12 cellular contexts compared by ENCODE assay signal in genomic region chr11:118214210-118214914, GRCh38. TPM values are rescaled to one million over a fixed set of nuclear protein-coding genes. Genes with fewer than 3 reads are reported as not detected.
DNase-seq lines count a peak whose midpoint lies in the region; ATAC-seq and TF ChIP-seq lines count a peak whose summit lies in the region.
"Had no signal": no experiment of that assay in that cellular context is flagged by ENCODE, and none has a peak within 500 bp of the region (broad histone marks: within the 10 kb centered on the region; RNA-seq: fewer than 3 reads in every experiment).

No MANE protein-coding gene starts in this region.

- H3K4me3 Mint-ChIP-seq in CD8-positive, alpha-beta memory T cell, result peak overlapping the region; percentile 57 to 94 (median 88)
- H3K4me3 Mint-ChIP-seq in WTC11, result no peak overlapping the region
- H3K4me3 Mint-ChIP-seq in endothelial cell (ENCODE audit: unreplicated experiment), result no peak overlapping the region

- peaks cover 0 to 1% of the 10 kb centered on the region in 2 donors for H3K27me3 Mint-ChIP-seq in CD8-positive, alpha-beta memory T cell
- H3K27me3 Mint-ChIP-seq in WTC11 (ENCODE audit: low read depth) (peaks cover 3% of the 10 kb centered on the region), endothelial cell (ENCODE audit: unreplicated experiment) (peaks cover 4% of the 10 kb centered on the region)

- H3K9me3 Mint-ChIP-seq in CD8-positive, alpha-beta memory T cell, result no peaks in the 10 kb centered on the region
- H3K9me3 Mint-ChIP-seq in WTC11, result peaks cover 4% of the 10 kb centered on the region; the same call in 1 of the 2 replicates
- H3K9me3 Mint-ChIP-seq in endothelial cell (ENCODE audit: unreplicated experiment), result no peaks in the 10 kb centered on the region

- peaks cover 15 to 67% (median 31%) of the 10 kb centered on the region in 3 donors for H3K36me3 Mint-ChIP-seq in CD8-positive, alpha-beta memory T cell
- H3K36me3 Mint-ChIP-seq in WTC11, result no peaks in the 10 kb centered on the region
- H3K36me3 Mint-ChIP-seq in endothelial cell (ENCODE audit: low read depth, unreplicated experiment), result no peaks in the 10 kb centered on the region

- no peak overlapping the region for H3K4me2 ChIP-seq in PC-3 (ENCODE audit: low read length)

- intact Hi-C loops in lower lobe of right lung (cut with DNase I) (no loop called here), PC-3 (cut with micrococcal nuclease) (no loop called here)

- no peaks in the 10 kb centered on the region for H3K79me2 ChIP-seq in PC-3 (ENCODE audit: low read length)

- peaks cover 18% of the 10 kb centered on the region for H3K36me3 ChIP-seq in CD8-positive, alpha-beta memory T cell (ENCODE audit: insufficient read depth, low read length)
- no peaks in the 10 kb centered on the region for H3K36me3 ChIP-seq in lower lobe of right lung
- H3K36me3 ChIP-seq in PC-3 (ENCODE audit: low read depth, low read length), result no peaks in the 10 kb centered on the region

- H3K4me1 ChIP-seq in CD8-positive, alpha-beta memory T cell (ENCODE audit: insufficient read depth, low read length), result peaks cover 73% of the 10 kb centered on the region
- H3K4me1 ChIP-seq in lower lobe of right lung (peaks cover 49% of the 10 kb centered on the region), PC-3 (ENCODE audit: insufficient read depth, low read length) (peaks cover 9% of the 10 kb centered on the region; the same call in 1 of the 2 replicates)

- no peak overlapping the region for H3K9ac ChIP-seq in PC-3 (ENCODE audit: low read length)

- H3K4me3 ChIP-seq in CD8-positive, alpha-beta memory T cell (ENCODE audit: low read length), result no peak overlapping the region
- no peak overlapping the region for H3K4me3 ChIP-seq in lower lobe of right lung
- no peak overlapping the region for H3K4me3 ChIP-seq in PC-3 (ENCODE audit: low read length)

- CTCF ChIA-PET in CD8-positive, alpha-beta memory T cell (lab: Charles Lee), result interaction anchor here (0.8 to 7.9 kb wide), 9 partner anchors 9 to 81 kb away, joined by 3 to 46 read pairs (median 5); partner anchors contain the start of gene JAML
- CTCF ChIA-PET in WTC11 (lab: Charles Lee), result interaction anchor here (0.9 to 5.8 kb wide), 3 partner anchors 16 to 81 kb away, joined by 3 to 44 read pairs (median 5); no protein-coding TSS in a partner anchor
- CTCF ChIA-PET in PC-3 (lab: Charles Lee), result interaction anchor here (0.7 kb wide), 1 partner anchor 65 kb away, joined by 3 read pairs; no protein-coding TSS in a partner anchor

- H3F3A ChIP-seq in PC-3 (ENCODE audit: low read length, unreplicated experiment), result no peaks in the 10 kb centered on the region

- H3K4me1 Mint-ChIP-seq in CD8-positive, alpha-beta memory T cell, result peaks cover 6 to 92% (median 72%) of the 10 kb centered on the region in 3 donors
- H3K4me1 Mint-ChIP-seq in WTC11 (peaks cover 48% of the 10 kb centered on the region), endothelial cell (ENCODE audit: unreplicated experiment) (peaks cover 37% of the 10 kb centered on the region)

- H3K27ac ChIP-seq in CD8-positive, alpha-beta memory T cell (ENCODE audit: low read depth, low read length), result no peak overlapping the region
- H3K27ac ChIP-seq in lower lobe of right lung (peak overlapping the region; percentile 51), PC-3 (ENCODE audit: low read length) (no peak overlapping the region)

- H3K27ac Mint-ChIP-seq in CD8-positive, alpha-beta memory T cell, result peak overlapping the region in 7 of 8 donors; percentile 76 to 98 (median 95)
- H3K27ac Mint-ChIP-seq in WTC11 (0 out of 2 replicates have a peak overlapping the region, but pooled peaks have one; percentile 28), endothelial cell (ENCODE audit: unreplicated experiment) (no peak overlapping the region)

- no peaks in the 10 kb centered on the region for H4K20me1 ChIP-seq in PC-3 (ENCODE audit: low read length)

- no TSS peak for BruUV-seq in PC-3 (replicated peaks; lab: Mats Ljungman, UMichigan)

- no peaks in the 10 kb centered on the region for H3K9me3 ChIP-seq in CD8-positive, alpha-beta memory T cell (ENCODE audit: low read length)
- H3K9me3 ChIP-seq in lower lobe of right lung, result no peaks in the 10 kb centered on the region
- no peaks in the 10 kb centered on the region for H3K9me3 ChIP-seq in PC-3 (ENCODE audit: low read length)

- no peaks in the 10 kb centered on the region for H3K27me3 ChIP-seq in CD8-positive, alpha-beta memory T cell (ENCODE audit: insufficient read depth, low read length, poor library complexity, severe bottlenecking)
- H3K27me3 ChIP-seq in lower lobe of right lung (ENCODE audit: low read depth) (no peaks in the 10 kb centered on the region), PC-3 (ENCODE audit: low read length) (no peaks in the 10 kb centered on the region)

- no peaks in the 10 kb centered on the region for H3K9me2 ChIP-seq in PC-3 (replicated peaks; ENCODE audit: low read length)

- TF ChIP-seq CTCF in WTC11 (IDR thresholded peaks at IDR 0.05) (no peak), lower lobe of right lung (IDR thresholded peaks at IDR 0.05) (no peak), PC-3 (conservative IDR thresholded peaks at IDR 0.05; ENCODE audit: low read depth, low read length) (no peak), endothelial cell (IDR thresholded peaks at IDR 0.05; ENCODE audit: unreplicated experiment) (no peak)

- peak; percentile 42 for ATAC-seq in HG03175 (IDR thresholded peaks at IDR 0.05; ENCODE audit: unreplicated experiment)
- ATAC-seq in WTC11, result no peak
- peak; percentile 60 to 71 for ATAC-seq in lower lobe of right lung
- no peak for ATAC-seq in PC-3

- no peak overlapping the region; the same call in 1 of the 2 replicates for H2AFZ ChIP-seq in PC-3 (ENCODE audit: low read length)

- DNase-seq in CD8-positive, alpha-beta memory T cell, result no peak
- DNase-seq in WTC11 (ENCODE audit: low spot score) (no peak), lower lobe of right lung (peak; percentile 67), PC-3 (no peak), NCI-H2196 (lab: John Stamatoyannopoulos, UW; ENCODE audit: unreplicated experiment) (no peak), endothelial cell (ENCODE audit: low spot score) (no peak), amniotic stem cell (lab: John Stamatoyannopoulos, UW) (no peak)
- DNase-seq: activated CD4-positive, alpha-beta T cell treated with anti-CD3 and anti-CD28 coated beads, Interleukin-2, amount 50 U/mL, for 48 hours; DND-41 had no signal

- POLR2A ChIA-PET in CD8-positive, alpha-beta memory T cell (lab: Charles Lee), result interaction anchor here (0.8 to 1.7 kb wide), 3 partner anchors 10 to 37 kb away, joined by 3 to 5 read pairs (median 3); partner anchors contain the start of gene JAML
- POLR2A ChIA-PET in WTC11 (lab: Charles Lee), result no interaction called here
- POLR2A ChIA-PET in PC-3 (lab: Charles Lee; ENCODE audit: unreplicated experiment), result interaction anchor here (0.6 kb wide), 1 partner anchor 33 kb away, joined by 3 read pairs; no protein-coding TSS in a partner anchor

TF ChIP-seq in WTC11, 78 proteins besides CTCF, POLR2A, EP300 and RAD21:
- TF ChIP-seq TP53 (CRISPR knock-in tag; IDR thresholded peaks at IDR 0.05) (no peak), ZNF317 (CRISPR knock-in tag; IDR thresholded peaks at IDR 0.05; ENCODE audit: borderline replicate concordance, low read depth) (no peak), CREB1 (CRISPR knock-in tag; IDR thresholded peaks at IDR 0.05) (no peak), ATF1 (CRISPR knock-in tag; IDR thresholded peaks at IDR 0.05) (no peak), MAX (CRISPR knock-in tag; IDR thresholded peaks at IDR 0.05) (no peak), ZNF423 (CRISPR knock-in tag; IDR thresholded peaks at IDR 0.05) (no peak), ERG (CRISPR knock-in tag; IDR thresholded peaks at IDR 0.05) (no peak)

RNA-seq across cellular contexts. Expression of gene JAML, which starts 10.4 kb away (rescaled TPM):
- 100 to 1,000 TPM; 363 to 387 TPM for total RNA-seq in CD8-positive, alpha-beta memory T cell
- polyA plus RNA-seq in CD8-positive, alpha-beta memory T cell, result 210 TPM
- total RNA-seq in WTC11 (2021), result 0.24 to 0.37 TPM in 2 of 3 replicates, not detected in the other
- 163 TPM for total RNA-seq in lower lobe of right lung
- not detected in 2 replicates for total RNA-seq in PC-3 (2014; rRNA removed)
- total RNA-seq in endothelial cell (ENCODE audit: unreplicated experiment), result 0.31 TPM
- total RNA-seq: NCI-H460 had no signal

RNA-seq across cellular contexts. Expression of gene MPZL3, which starts 37.8 kb away (rescaled TPM):
- total RNA-seq in CD8-positive, alpha-beta memory T cell, result 100 to 1,000 TPM; 113 to 119 TPM
- polyA plus RNA-seq in CD8-positive, alpha-beta memory T cell, result 10.6 TPM
- total RNA-seq in WTC11 (2021) (1.6 to 2.1 TPM (median 2.0 TPM) in 3 replicates), lower lobe of right lung (12.8 TPM), PC-3 (2014; rRNA removed) (7.0 and 8.4 TPM in 2 replicates), endothelial cell (ENCODE audit: unreplicated experiment) (10.7 TPM)

RNA-seq across cellular contexts. Expression of gene SCN2B, which starts 37.9 kb away (rescaled TPM):
- total RNA-seq in CD8-positive, alpha-beta memory T cell, result not detected
- polyA plus RNA-seq in CD8-positive, alpha-beta memory T cell, result not detected
- total RNA-seq in WTC11 (2021), result 0.16 to 0.37 TPM (median 0.20 TPM) in 3 replicates
- total RNA-seq in lower lobe of right lung, result 1.6 TPM
- 0.12 TPM in 1 of 2 replicates, not detected in the other for total RNA-seq in PC-3 (2014; rRNA removed)
- total RNA-seq in endothelial cell (ENCODE audit: unreplicated experiment), result not detected
- total RNA-seq: NCI-H460, pulmonary artery endothelial cell had no signal

RNA-seq across cellular contexts. Expression of gene MPZL2, which starts 49.7 kb away (rescaled TPM):
- total RNA-seq in CD8-positive, alpha-beta memory T cell, result 1 to 10 TPM; 4.5 to 5.5 TPM
- polyA plus RNA-seq in CD8-positive, alpha-beta memory T cell, result 0.36 TPM
- total RNA-seq in WTC11 (2021), result 1.2 to 1.8 TPM (median 1.4 TPM) in 3 replicates
- 85.3 TPM for total RNA-seq in lower lobe of right lung
- 40.6 and 51.5 TPM in 2 replicates for total RNA-seq in PC-3 (2014; rRNA removed)
- total RNA-seq in endothelial cell (ENCODE audit: unreplicated experiment), result 1.0 TPM

Comparison
In these comparisons a context has a peak if more than half of its experiments do, and no peak if none do; other contexts are left out.
1. H3K4me3 Mint-ChIP-seq: peak in CD8-positive, alpha-beta memory T cell (7 of 7); none in WTC11 (single experiment) and endothelial cell (single experiment).
2. ATAC-seq: peak in HG03175 (single experiment) and lower lobe of right lung (2 of 2); none in WTC11 (single experiment) and PC-3 (single experiment).
3. RNA of gene JAML, which starts 10.4 kb away (total RNA-seq): 363 to 387 TPM in CD8-positive, alpha-beta memory T cell and 163 TPM in lower lobe of right lung (single experiment); 0.31 TPM in endothelial cell (single experiment), 0.24 to 0.37 TPM in WTC11 and not detected in PC-3; every median in the first group is over 100 times any median in the second.